ENCODE assay signal across 27 cellular contexts in genomic region chr16:20002936-20003335, GRCh38.
"Had no signal": no experiment of that assay in that cellular context is flagged by ENCODE, and none has a peak within 500 bp of the region (broad histone marks: within the 10 kb centered on the region; RNA-seq: fewer than 3 reads in every experiment).

No MANE protein-coding gene starts in this region.

- H3K27ac ChIP-seq: stomach, suprapubic skin, testis, thoracic aorta, thyroid gland, tibial artery, tibial nerve, transverse colon, upper lobe of left lung, upper lobe of right lung, uterus, vagina had no signal

- H3K4me1 ChIP-seq: stomach, suprapubic skin, testis, thyroid gland, tibial artery, tibial nerve, upper lobe of left lung, upper lobe of right lung, uterus, vagina had no signal

- DNase-seq: stimulated activated CD4-positive, alpha-beta T cell treated with anti-CD3 and anti-CD28 coated beads, Interleukin-2, amount 100 ng/mL, for 48 hours; stimulated activated CD4-positive, alpha-beta T cell treated with anti-CD3 and anti-CD28 coated beads, Interleukin-4, amount 100 ng/mL, for 1 hour; stimulated activated CD4-positive, alpha-beta T cell treated with anti-CD3 and anti-CD28 coated beads, Interleukin-4, amount 100 ng/mL, for 24 hours; stimulated activated CD4-positive, alpha-beta T cell treated with anti-CD3 and anti-CD28 coated beads, Interleukin-4, amount 100 ng/mL, for 4 hours; stimulated activated CD8-positive, alpha-beta memory T cell treated with anti-CD3 and anti-CD28 coated beads, Interleukin-4, amount 100 ng/mL, for 48 hours; stimulated activated naive B cell treated with anti-CD40 and anti-IgM and Interleukin-4, amounts not matched to agents 10 μg/mL and 1 μg/mL and 100 μg/mL, for 72 hours; stimulated activated naive CD4-positive, alpha-beta T cell; stimulated activated naive CD4-positive, alpha-beta T cell treated with Interleukin-2 at 50 U/mL for 16 hours; stimulated activated naive CD8-positive, alpha-beta T cell treated with anti-CD3 and anti-CD28 coated beads, Interleukin-15, amount 100 ng/mL, for 72 hours; stimulated activated naive CD8-positive, alpha-beta T cell treated with anti-CD3 and anti-CD28 coated beads, Interleukin-15, Interleukin-2, amounts not matched to agents 100 U/mL and 50 U/mL, for 24 hours; stomach; substantia nigra; testis; thyroid gland; tibial artery; trophoblast cell; upper lobe of right lung; uterus had no signal

- H3K9me3 ChIP-seq: suprapubic skin, testis, thoracic aorta, thyroid gland, transverse colon, upper lobe of left lung, upper lobe of right lung, uterus, vagina had no signal

- H3K4me3 ChIP-seq: stomach, suprapubic skin, testis, thoracic aorta, thyroid gland, tibial artery, tibial nerve, upper lobe of left lung, upper lobe of right lung, uterus, vagina had no signal

- ATAC-seq: stimulated activated effector memory CD8-positive, alpha-beta T cell treated with anti-CD3 and anti-CD28 coated beads, Interleukin-12 subunit alpha, Interleukin-12 subunit beta, amount 100 ng/mL, for 72 hours; stimulated activated memory B cell treated with anti-CD40 and anti-IgM and Interleukin-4, amounts not matched to agents 10 μg/mL and 1 μg/mL and 100 μg/mL, for 72 hours; stimulated activated naive B cell treated with anti-CD40 and anti-IgM and Interleukin-4, amounts not matched to agents 10 μg/mL and 1 μg/mL and 100 μg/mL, for 72 hours; stimulated activated naive CD8-positive, alpha-beta T cell treated with anti-CD3 and anti-CD28 coated beads, Interleukin-15, amount 100 ng/mL, for 72 hours; stimulated activated naive CD8-positive, alpha-beta T cell treated with anti-CD3 and anti-CD28 coated beads, Interleukin-15, Interleukin-2, amounts not matched to agents 100 U/mL and 50 U/mL, for 24 hours; upper lobe of right lung had no signal

- H3K36me3 ChIP-seq: stomach, suprapubic skin, thoracic aorta, thyroid gland, tibial artery, tibial nerve, transverse colon, upper lobe of left lung, upper lobe of right lung, uterus, vagina had no signal

- FAIRE-seq: urothelium cell line had no signal

- H3K27me3 ChIP-seq: testis, thyroid gland, tibial nerve, transverse colon, upper lobe of left lung, upper lobe of right lung, uterus, vagina had no signal
